Comparison of ENCODE assay signal across 8 cellular contexts in genomic region chr11:66071326-66071870, GRCh38. TPM values are rescaled to one million over a fixed set of nuclear protein-coding genes. Genes with fewer than 3 reads are reported as not detected.
A peak's percentile ranks its signal among the peaks of the same experiment; 100 is the strongest.
DNase-seq lines count a peak whose midpoint lies in the region; ATAC-seq and TF ChIP-seq lines count a peak whose summit lies in the region.

No MANE protein-coding gene starts in this region.

- peak; percentile 22 for DNase-seq in activated CD4-positive, alpha-beta T cell treated with anti-CD3 and anti-CD28 coated beads, Interleukin-2, amount 50 U/mL, for 1 hour
- DNase-seq in activated CD4-positive, alpha-beta T cell treated with anti-CD3 and anti-CD28 coated beads, Interleukin-2, amount 50 U/mL, for 48 hours: no peak
- DNase-seq in activated naive CD4-positive, alpha-beta T cell treated with anti-CD3 and anti-CD28 coated beads, Interleukin-2, amount 10 ng/mL, durations not matched to agents 7 days and 5 days: peak; percentile 41
- DNase-seq in suprapubic skin (ENCODE audit: low spot score in 2 of 2) (no peak), HCEC 1CT (no peak), DMS53 treated with DMSO at 0.1 percent for 48 hours (lab: John Stamatoyannopoulos, UW; ENCODE audit: unreplicated experiment) (no peak)

- WGBS in suprapubic skin: 20% methylated on average over 5 of the region's 5 CpGs

- no peak for TF ChIP-seq CTCF in suprapubic skin (IDR thresholded peaks at IDR 0.05)

- H3K4me3 Mint-ChIP-seq in activated naive CD4-positive, alpha-beta T cell treated with anti-CD3 and anti-CD28 coated beads, Interleukin-2, amount 10 ng/mL, durations not matched to agents 7 days and 5 days: peak overlapping the region; percentile 98

- H3K27me3 ChIP-seq in iPS-20b (ENCODE audit: insufficient read depth, low read length): no peaks in the 10 kb centered on the region; the same call in 1 of the 2 replicates
- H3K27me3 ChIP-seq in suprapubic skin: no peaks in the 10 kb centered on the region

- no peaks in the 10 kb centered on the region for H3K27me3 Mint-ChIP-seq in activated naive CD4-positive, alpha-beta T cell treated with anti-CD3 and anti-CD28 coated beads, Interleukin-2, amount 10 ng/mL, durations not matched to agents 7 days and 5 days

- TF ChIP-seq EP300 in suprapubic skin (IDR thresholded peaks at IDR 0.05): no peak

- CTCF ChIA-PET in activated naive CD4-positive, alpha-beta T cell treated with anti-CD3 and anti-CD28 coated beads, Interleukin-2, amount 10 ng/mL, durations not matched to agents 7 days and 5 days (lab: Charles Lee): interaction anchor here (0.5 to 8.9 kb wide), 9 partner anchors 8 to 150 kb away, joined by 4 to 89 read pairs (median 5); no protein-coding TSS in a partner anchor

- TF ChIP-seq POLR2A in suprapubic skin (IDR thresholded peaks at IDR 0.05): no peak

- H3K27ac Mint-ChIP-seq in activated naive CD4-positive, alpha-beta T cell treated with anti-CD3 and anti-CD28 coated beads, Interleukin-2, amount 10 ng/mL, durations not matched to agents 7 days and 5 days: peak overlapping the region; percentile 95

- H3K36me3 Mint-ChIP-seq in activated naive CD4-positive, alpha-beta T cell treated with anti-CD3 and anti-CD28 coated beads, Interleukin-2, amount 10 ng/mL, durations not matched to agents 7 days and 5 days: peaks cover 68% of the 10 kb centered on the region

- H3K9me3 ChIP-seq in iPS-20b (ENCODE audit: insufficient read depth, low read depth, low read length) (no peaks in the 10 kb centered on the region), suprapubic skin (no peaks in the 10 kb centered on the region)

- H3K4me1 ChIP-seq in iPS-20b (ENCODE audit: insufficient read depth, low read length): peaks cover 11% of the 10 kb centered on the region
- peaks cover 43% of the 10 kb centered on the region for H3K4me1 ChIP-seq in suprapubic skin

- peak overlapping the region; percentile 64; the same call in 1 of the 2 replicates for H3K9ac ChIP-seq in iPS-20b (ENCODE audit: low read depth, low read length)

- H3K27ac ChIP-seq in iPS-20b (ENCODE audit: low read length) (no peak overlapping the region), suprapubic skin (peak overlapping the region; percentile 96)

- no peaks in the 10 kb centered on the region for H3K9me3 Mint-ChIP-seq in activated naive CD4-positive, alpha-beta T cell treated with anti-CD3 and anti-CD28 coated beads, Interleukin-2, amount 10 ng/mL, durations not matched to agents 7 days and 5 days

- ATAC-seq in HG03095 (IDR thresholded peaks at IDR 0.05; ENCODE audit: unreplicated experiment): no peak

- H3K36me3 ChIP-seq in iPS-20b (ENCODE audit: insufficient read depth, low read depth, low read length) (peaks cover 33% of the 10 kb centered on the region), suprapubic skin (peaks cover 18% of the 10 kb centered on the region)

- peaks cover 65% of the 10 kb centered on the region for H3K4me1 Mint-ChIP-seq in activated naive CD4-positive, alpha-beta T cell treated with anti-CD3 and anti-CD28 coated beads, Interleukin-2, amount 10 ng/mL, durations not matched to agents 7 days and 5 days

- H3K4me3 ChIP-seq in iPS-20b (ENCODE audit: low read length): peak overlapping the region; percentile 81
- peak overlapping the region; percentile 88 for H3K4me3 ChIP-seq in suprapubic skin

RNA-seq across cellular contexts. Expression of gene PACS1, which starts 1.3 kb away (rescaled TPM):
- total RNA-seq in suprapubic skin: 10 to 100 TPM; 30.5 to 78.6 (median 41.8) TPM

RNA-seq across cellular contexts. Expression of gene SF3B2, which starts 19.2 kb away (rescaled TPM):
- total RNA-seq in suprapubic skin: 100 to 1,000 TPM; 117 to 175 (median 149) TPM

RNA-seq across cellular contexts. Expression of gene GAL3ST3, which starts 22.4 kb away (rescaled TPM):
- not detected for total RNA-seq in suprapubic skin

RNA-seq across cellular contexts. Expression of gene CATSPER1, which starts 45.1 kb away (rescaled TPM):
- not detected for total RNA-seq in suprapubic skin

RNA-seq across cellular contexts. Expression of gene CST6, which starts 59.6 kb away (rescaled TPM):
- total RNA-seq in suprapubic skin: 1,000 to 10,000 TPM in 2 of 4 donors, 100 to 1,000 TPM in 1, 10 to 100 TPM in 1; 48.8 to 2,556 (median 968) TPM

Comparison
In these comparisons a context has a peak if more than half of its experiments do, and no peak if none do; other contexts are left out.
1. DNase-seq: peak in activated CD4-positive, alpha-beta T cell treated with anti-CD3 and anti-CD28 coated beads, Interleukin-2, amount 50 U/mL, for 1 hour (single experiment) and activated naive CD4-positive, alpha-beta T cell treated with anti-CD3 and anti-CD28 coated beads, Interleukin-2, amount 10 ng/mL, durations not matched to agents 7 days and 5 days (single experiment); none in activated CD4-positive, alpha-beta T cell treated with anti-CD3 and anti-CD28 coated beads, Interleukin-2, amount 50 U/mL, for 48 hours (0 of 2), suprapubic skin (0 of 2), HCEC 1CT (single experiment) and DMS53 treated with DMSO at 0.1 percent for 48 hours (single experiment).